ENCODE assay signal across 11 cellular contexts in genomic region chr9:33458444-33458843, GRCh38. TPM values are rescaled to one million over a fixed set of nuclear protein-coding genes. Genes with fewer than 3 reads are reported as not detected.
A peak's percentile ranks its signal among the peaks of the same experiment; 100 is the strongest.
DNase-seq lines count a peak whose midpoint lies in the region; ATAC-seq and TF ChIP-seq lines count a peak whose summit lies in the region.
"Had no signal": no experiment of that assay in that cellular context is flagged by ENCODE, and none has a peak within 500 bp of the region (broad histone marks: within the 10 kb centered on the region; RNA-seq: fewer than 3 reads in every experiment).

No MANE protein-coding gene starts in this region.

- CTCF ChIA-PET in HEK293 (lab: Yijun Ruan, JAX) = interaction anchor here (0.6 to 14.8 kb wide), 9 partner anchors 12 to 290 kb away, joined by 3 to 176 read pairs (median 3); partner anchors contain the start of gene NOL6

- peak overlapping the region; percentile 88 for H3K27ac Mint-ChIP-seq in type B pancreatic cell

- POLR2A ChIA-PET in HEK293 (lab: Yijun Ruan, JAX) = interaction anchor here (1.8 to 1.9 kb wide), 2 partner anchors 8 to 11 kb away, joined by 7 to 8 read pairs; partner anchors contain the start of gene AQP3

- H3K4me3 Mint-ChIP-seq in type B pancreatic cell = peak overlapping the region; percentile 47

- ATAC-seq in foreskin keratinocyte = peak; percentile 95
- ATAC-seq in sciatic nerve = no peak

- intact Hi-C loops in sciatic nerve (cut with DNase I) = no loop called here

- peaks cover 3% of the 10 kb centered on the region for H3K36me3 Mint-ChIP-seq in type B pancreatic cell

- H3K36me3 ChIP-seq in HEK293 (ENCODE audit: control insufficient read depth in 2 of 2, insufficient read depth in 1 of 2, low read length in 2 of 2) = peaks cover 0 to 32% of the 10 kb centered on the region in 2 experiments; a peak in 1 of 3 replicates

- H3K27ac ChIP-seq in HEK293 (ENCODE audit: extremely low read depth, low read depth, low read length) (no peak overlapping the region), foreskin keratinocyte (peak overlapping the region; percentile 63)
- H3K27ac ChIP-seq: parathyroid adenoma, VCaP had no signal

- no peaks in the 10 kb centered on the region for H3K9me3 ChIP-seq in HEK293 (ENCODE audit: control insufficient read depth, insufficient read depth, low read depth, low read length)
- H3K9me3 ChIP-seq: Caco-2 had no signal

- TF ChIP-seq CTCF in HEK293 (tag by site-specific recombination; IDR thresholded peaks at IDR 0.05) (no peak), foreskin keratinocyte (conservative IDR thresholded peaks at IDR 0.05) (no peak), type B pancreatic cell (conservative IDR thresholded peaks at IDR 0.05) (no peak)

- no peaks in the 10 kb centered on the region for H3K27me3 ChIP-seq in foreskin keratinocyte

- no peaks in the 10 kb centered on the region for H3K4me1 ChIP-seq in HEK293 (ENCODE audit: control insufficient read depth, insufficient read depth, low read length)
- H3K4me1 ChIP-seq in foreskin keratinocyte = peaks cover 36% of the 10 kb centered on the region
- H3K4me1 ChIP-seq: parathyroid adenoma had no signal

- peaks cover 5% of the 10 kb centered on the region for H3K4me1 Mint-ChIP-seq in type B pancreatic cell (ENCODE audit: unreplicated experiment)

- H3K9me3 Mint-ChIP-seq in type B pancreatic cell = no peaks in the 10 kb centered on the region

- DNase-seq in 8988T (peak; percentile 57), foreskin keratinocyte (peak; percentile 80 to 91), type B pancreatic cell (ENCODE audit: extremely low spot score, unreplicated experiment) (no peak), SK-N-DZ (ENCODE audit: low spot score) (no peak), sciatic nerve (ENCODE audit: low spot score) (no peak), NCI-H1092 (lab: John Stamatoyannopoulos, UW) (no peak)
- DNase-seq in activated CD4-positive, alpha-beta T cell treated with anti-CD3 and anti-CD28 coated beads, Interleukin-2, amount 50 U/mL, for 4 hours = peak; percentile 67 to 74

- no peak overlapping the region for H3K4me3 ChIP-seq in HEK293 (ENCODE audit: low read depth, low read length)

- H3K27me3 Mint-ChIP-seq in type B pancreatic cell = no peaks in the 10 kb centered on the region

TF ChIP-seq in HEK293, 187 proteins besides CTCF, POLR2A, EP300 and RAD21 (continues in another document):
- TF ChIP-seq ZNF155 (tag by site-specific recombination; IDR thresholded peaks at IDR 0.05) = no peak
- no peak for TF ChIP-seq INSM2 (tag by site-specific recombination; IDR thresholded peaks at IDR 0.05)
- no peak for TF ChIP-seq ZNF488 (tag by site-specific recombination; IDR thresholded peaks at IDR 0.05)
- TF ChIP-seq ZNF514 (tag by site-specific recombination; IDR thresholded peaks at IDR 0.05) = no peak
- TF ChIP-seq, protein P1, sequence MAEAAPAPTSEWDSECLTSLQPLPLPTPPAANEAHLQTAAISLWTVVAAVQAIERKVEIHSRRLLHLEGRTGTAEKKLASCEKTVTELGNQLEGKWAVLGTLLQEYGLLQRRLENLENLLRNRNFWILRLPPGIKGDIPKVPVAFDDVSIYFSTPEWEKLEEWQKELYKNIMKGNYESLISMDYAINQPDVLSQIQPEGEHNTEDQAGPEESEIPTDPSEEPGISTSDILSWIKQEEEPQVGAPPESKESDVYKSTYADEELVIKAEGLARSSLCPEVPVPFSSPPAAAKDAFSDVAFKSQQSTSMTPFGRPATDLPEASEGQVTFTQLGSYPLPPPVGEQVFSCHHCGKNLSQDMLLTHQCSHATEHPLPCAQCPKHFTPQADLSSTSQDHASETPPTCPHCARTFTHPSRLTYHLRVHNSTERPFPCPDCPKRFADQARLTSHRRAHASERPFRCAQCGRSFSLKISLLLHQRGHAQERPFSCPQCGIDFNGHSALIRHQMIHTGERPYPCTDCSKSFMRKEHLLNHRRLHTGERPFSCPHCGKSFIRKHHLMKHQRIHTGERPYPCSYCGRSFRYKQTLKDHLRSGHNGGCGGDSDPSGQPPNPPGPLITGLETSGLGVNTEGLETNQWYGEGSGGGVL (tag by site-specific recombination; IDR thresholded peaks at IDR 0.05) = peak; percentile 65
- TF ChIP-seq ZNF214 (tag by site-specific recombination; IDR thresholded peaks at IDR 0.05; ENCODE audit: borderline replicate concordance) = no peak
- no peak for TF ChIP-seq ZNF112 (tag by site-specific recombination; IDR thresholded peaks at IDR 0.05)
- TF ChIP-seq ZFHX2 (tag by site-specific recombination; conservative IDR thresholded peaks at IDR 0.05) = no peak
- TF ChIP-seq, protein P2, sequence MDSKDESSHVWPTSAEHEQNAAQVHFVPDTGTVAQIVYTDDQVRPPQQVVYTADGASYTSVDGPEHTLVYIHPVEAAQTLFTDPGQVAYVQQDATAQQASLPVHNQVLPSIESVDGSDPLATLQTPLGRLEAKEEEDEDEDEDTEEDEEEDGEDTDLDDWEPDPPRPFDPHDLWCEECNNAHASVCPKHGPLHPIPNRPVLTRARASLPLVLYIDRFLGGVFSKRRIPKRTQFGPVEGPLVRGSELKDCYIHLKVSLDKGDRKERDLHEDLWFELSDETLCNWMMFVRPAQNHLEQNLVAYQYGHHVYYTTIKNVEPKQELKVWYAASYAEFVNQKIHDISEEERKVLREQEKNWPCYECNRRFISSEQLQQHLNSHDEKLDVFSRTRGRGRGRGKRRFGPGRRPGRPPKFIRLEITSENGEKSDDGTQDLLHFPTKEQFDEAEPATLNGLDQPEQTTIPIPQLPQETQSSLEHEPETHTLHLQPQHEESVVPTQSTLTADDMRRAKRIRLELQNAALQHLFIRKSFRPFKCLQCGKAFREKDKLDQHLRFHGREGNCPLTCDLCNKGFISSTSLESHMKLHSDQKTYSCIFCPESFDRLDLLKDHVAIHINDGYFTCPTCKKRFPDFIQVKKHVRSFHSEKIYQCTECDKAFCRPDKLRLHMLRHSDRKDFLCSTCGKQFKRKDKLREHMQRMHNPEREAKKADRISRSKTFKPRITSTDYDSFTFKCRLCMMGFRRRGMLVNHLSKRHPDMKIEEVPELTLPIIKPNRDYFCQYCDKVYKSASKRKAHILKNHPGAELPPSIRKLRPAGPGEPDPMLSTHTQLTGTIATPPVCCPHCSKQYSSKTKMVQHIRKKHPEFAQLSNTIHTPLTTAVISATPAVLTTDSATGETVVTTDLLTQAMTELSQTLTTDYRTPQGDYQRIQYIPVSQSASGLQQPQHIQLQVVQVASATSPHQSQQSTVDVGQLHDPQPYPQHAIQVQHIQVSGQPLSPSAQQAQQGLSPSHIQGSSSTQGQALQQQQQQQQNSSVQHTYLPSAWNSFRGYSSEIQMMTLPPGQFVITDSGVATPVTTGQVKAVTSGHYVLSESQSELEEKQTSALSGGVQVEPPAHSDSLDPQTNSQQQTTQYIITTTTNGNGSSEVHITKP (tag by site-specific recombination; IDR thresholded peaks at IDR 0.05) = peak; percentile 59
- TF ChIP-seq ZSCAN18 (tag by site-specific recombination; IDR thresholded peaks at IDR 0.05) = no peak

RNA-seq across cellular contexts. Expression of gene AQP3, which starts 11.1 kb away (rescaled TPM):
- total RNA-seq in foreskin keratinocyte (129 and 173 TPM in 2 replicates), type B pancreatic cell (ENCODE audit: low replicate concordance) (33.1 and 67.0 TPM in 2 replicates), sciatic nerve (23.7 TPM)
- polyA plus RNA-seq in foreskin keratinocyte = 138 and 192 TPM in 2 replicates
- 0.51 and 2.2 TPM in 2 replicates for polyA plus RNA-seq in SK-N-DZ (2014; cell fraction: cytosol; rRNA removed)
- 0.58 TPM in 1 of 2 replicates, not detected in the other for polyA plus RNA-seq in SK-N-DZ (2014; cell fraction: nucleus; rRNA removed)

RNA-seq across cellular contexts. Expression of gene NOL6, which starts 15.3 kb away (rescaled TPM):
- total RNA-seq in foreskin keratinocyte (105 and 109 TPM in 2 replicates), type B pancreatic cell (ENCODE audit: low replicate concordance) (39.2 and 46.3 TPM in 2 replicates), sciatic nerve (26.0 TPM)
- polyA plus RNA-seq in foreskin keratinocyte = 79.1 and 80.5 TPM in 2 replicates
- 43.0 and 43.5 TPM in 2 replicates for polyA plus RNA-seq in SK-N-DZ (2014; cell fraction: cytosol; rRNA removed)
- 85.6 and 85.8 TPM in 2 replicates for polyA plus RNA-seq in SK-N-DZ (2014; cell fraction: nucleus; rRNA removed)

RNA-seq across cellular contexts. Expression of gene AQP7, which starts 56.1 kb away (rescaled TPM):
- total RNA-seq in foreskin keratinocyte (not detected in 2 replicates), type B pancreatic cell (ENCODE audit: low replicate concordance) (3.7 and 5.0 TPM in 2 replicates), sciatic nerve (36.7 TPM)
- polyA plus RNA-seq in foreskin keratinocyte = not detected in 2 replicates
- polyA plus RNA-seq in SK-N-DZ (2014; cell fraction: cytosol; rRNA removed) = 0.29 and 0.88 TPM in 2 replicates
- polyA plus RNA-seq in SK-N-DZ (2014; cell fraction: nucleus; rRNA removed) = 1.7 and 2.1 TPM in 2 replicates

Comparison
In these comparisons a context has a peak if more than half of its experiments do, and no peak if none do; other contexts are left out.
1. DNase-seq: peak in 8988T (single experiment), activated CD4-positive, alpha-beta T cell treated with anti-CD3 and anti-CD28 coated beads, Interleukin-2, amount 50 U/mL, for 4 hours (2 of 2) and foreskin keratinocyte (2 of 2); none in type B pancreatic cell (single experiment), SK-N-DZ (single experiment), sciatic nerve (single experiment) and NCI-H1092 (single experiment).